In genomic region chr2:156352911-156353310, GRCh38 we compare ENCODE assay signal across 5 cellular contexts.
"Had no signal": no experiment of that assay in that cellular context is flagged by ENCODE, and none has a peak within 500 bp of the region (broad histone marks: within the 10 kb centered on the region; RNA-seq: fewer than 3 reads in every experiment).

No MANE protein-coding gene starts in this region.

- H3K4me3 ChIP-seq: GM23248, HAP-1 had no signal

- DNase-seq: GM23248, GOT3, H7, HFFc6 had no signal

- H3K9ac ChIP-seq: GM23248 had no signal

- H3K9me3 ChIP-seq: HAP-1 had no signal

- H3K36me3 ChIP-seq: HAP-1 had no signal
